Comparison of ENCODE assay signal across 8 cellular contexts in genomic region chr19:17931532-17932191, GRCh38. TPM values are rescaled to one million over a fixed set of nuclear protein-coding genes. Genes with fewer than 3 reads are reported as not detected.
DNase-seq lines count a peak whose midpoint lies in the region; ATAC-seq and TF ChIP-seq lines count a peak whose summit lies in the region.

No MANE protein-coding gene starts in this region.

- DNase-seq in IMR-90, result no peak
- no peak for DNase-seq in breast epithelium (ENCODE audit: low spot score in 2 of 2)
- no peak for DNase-seq in AML-193 (lab: John Stamatoyannopoulos, UW)
- no peak for DNase-seq in GM13976 (ENCODE audit: low spot score)
- DNase-seq in NCI-H446 (lab: John Stamatoyannopoulos, UW), result no peak

- ATAC-seq in IMR-90 (ENCODE audit: low read depth) (no peak), HG03045 (IDR thresholded peaks at IDR 0.05; ENCODE audit: unreplicated experiment) (no peak)

- H2BK5ac ChIP-seq in IMR-90 (ENCODE audit: low read depth, low read length, poor library complexity, severe bottlenecking), result no peak overlapping the region

- no peak overlapping the region; the same call in 1 of the 2 replicates for H3K4me2 ChIP-seq in IMR-90 (ENCODE audit: low read depth, low read length)

- H4K91ac ChIP-seq in IMR-90 (ENCODE audit: insufficient read depth, low read depth, low read length), result no peak overlapping the region

- H3K4ac ChIP-seq in IMR-90 (ENCODE audit: low read depth, low read length), result no peak overlapping the region

- H2AK9ac ChIP-seq in IMR-90 (replicated peaks; ENCODE audit: low read depth, low read length, poor library complexity), result peak overlapping the region; percentile 11

- H2BK15ac ChIP-seq in IMR-90 (ENCODE audit: low read depth, low read length), result no peak overlapping the region

- H3K36me3 ChIP-seq in IMR-90 (ENCODE audit: control insufficient read depth, insufficient read depth, low read length), result peaks cover 2% of the 10 kb centered on the region; the same call in 1 of the 2 replicates
- H3K36me3 ChIP-seq in breast epithelium, result no peaks in the 10 kb centered on the region
- H3K36me3 ChIP-seq in muscle layer of duodenum (ENCODE audit: control insufficient read depth in 1 of 2, insufficient read depth in 2 of 2, low read length in 2 of 2), result no peaks in the 10 kb centered on the region

- no peaks in the 10 kb centered on the region for H4K20me1 ChIP-seq in IMR-90 (ENCODE audit: insufficient read depth, low read length)

- H2AK5ac ChIP-seq in IMR-90 (ENCODE audit: low read depth, low read length), result no peak overlapping the region

- H3K27me3 ChIP-seq in IMR-90 (ENCODE audit: control insufficient read depth, insufficient read depth, low read length) (peaks cover 2% of the 10 kb centered on the region; the same call in 1 of the 2 replicates), breast epithelium (no peaks in the 10 kb centered on the region), muscle layer of duodenum (ENCODE audit: low read depth, low read length) (no peaks in the 10 kb centered on the region)

- H3K9me3 ChIP-seq in IMR-90 (ENCODE audit: control insufficient read depth, insufficient read depth, low read length) (no peaks in the 10 kb centered on the region), breast epithelium (no peaks in the 10 kb centered on the region), muscle layer of duodenum (ENCODE audit: control insufficient read depth in 1 of 2, low read length in 2 of 2) (no peaks in the 10 kb centered on the region)

- H3K23ac ChIP-seq in IMR-90 (ENCODE audit: low read depth, low read length), result peak overlapping the region; percentile 66

- no peak overlapping the region for H2BK20ac ChIP-seq in IMR-90 (ENCODE audit: low read depth, low read length)

- peak overlapping the region; percentile 84 to 100 for H4K8ac ChIP-seq in IMR-90 (ENCODE audit: low read depth in 2 of 2, low read length in 2 of 2)

- H2AFZ ChIP-seq in IMR-90 (replicated peaks; ENCODE audit: low read length, poor library complexity), result peak overlapping the region; percentile 87

- H2BK120ac ChIP-seq in IMR-90 (ENCODE audit: low read depth, low read length), result no peak overlapping the region

- peaks cover 3% of the 10 kb centered on the region; the same call in 1 of the 2 replicates for H3K4me1 ChIP-seq in IMR-90 (ENCODE audit: control insufficient read depth, insufficient read depth, low read length)
- H3K4me1 ChIP-seq in breast epithelium, result peaks cover 6 to 8% of the 10 kb centered on the region in 2 donors
- H3K4me1 ChIP-seq in muscle layer of duodenum (ENCODE audit: control insufficient read depth in 1 of 2, insufficient read depth in 2 of 2, low read length in 2 of 2), result peaks cover 0 to 16% of the 10 kb centered on the region in 2 donors

- H3K9ac ChIP-seq in IMR-90 (ENCODE audit: low read depth, low read length), result no peak overlapping the region

- H3K9me1 ChIP-seq in IMR-90 (ENCODE audit: insufficient read depth, low read length), result peaks cover 3% of the 10 kb centered on the region

- intact Hi-C loops in IMR-90 (cut with micrococcal nuclease), result loop anchor here (1.0 kb wide), 2 partner anchors 61 to 72 kb away; partner anchors contain the start of gene RPL18A
- intact Hi-C loops in breast epithelium (cut with DNase I; ENCODE audit: low total_unique reads), result loop anchor here (5.0 kb wide), 1 partner anchor 1199 kb away; no protein-coding TSS in a partner anchor

- TF ChIP-seq POLR2A in IMR-90 (IDR thresholded peaks at IDR 0.05; ENCODE audit: low read depth, low read length) (no peak), breast epithelium (IDR thresholded peaks at IDR 0.05) (no peak)

- no TSS peak for BruUV-seq in IMR-90 (replicated peaks; lab: Mats Ljungman, UMichigan)

- in situ Hi-C loops in IMR-90 (cut with MboI; ENCODE audit: low sequenced_read_pairs), result loop anchor here (25.0 kb wide), 1 partner anchor 131 kb away; no protein-coding TSS in a partner anchor
- in situ Hi-C loops in GM13976 (cut with MboI; ENCODE audit: low sequenced_read_pairs, unreplicated experiment), result loop anchor here (25.0 kb wide), 1 partner anchor 131 kb away; no protein-coding TSS in a partner anchor

- POLR2A ChIA-PET in IMR-90 (lab: Charles Lee; ENCODE audit: unreplicated experiment), result interaction anchor here (1.4 kb wide), 1 partner anchor 72 kb away, joined by 12 read pairs; the partner anchor contains the start of gene RPL18A

- H3K79me1 ChIP-seq in IMR-90 (ENCODE audit: low read depth in 1 of 2, low read length in 2 of 2), result peaks cover 0 to 25% of the 10 kb centered on the region in 2 experiments; a peak in 3 of 4 replicates

- 15% methylated on average over 4 of the region's 14 CpGs; no CpG with 5 or more reads in 1 of the 2 experiments for WGBS in IMR-90 (ENCODE audit: extremely low coverage in 2 of 2, insufficient read length in 1 of 2), 2 experiments

- H3K14ac ChIP-seq in IMR-90 (replicated peaks; ENCODE audit: low read depth, low read length), result peak overlapping the region; percentile 92; the same call in 1 of the 2 replicates

- no peak overlapping the region for H3K56ac ChIP-seq in IMR-90 (ENCODE audit: extremely low read depth, insufficient read depth, low read length)

- no peak for TF ChIP-seq CTCF in C4-2B (conservative IDR thresholded peaks at IDR 0.05)
- TF ChIP-seq CTCF in IMR-90 (conservative IDR thresholded peaks at IDR 0.05; ENCODE audit: low read depth, low read length), result no peak
- TF ChIP-seq CTCF in breast epithelium (IDR thresholded peaks at IDR 0.05), result no peak
- TF ChIP-seq CTCF in GM13976 (IDR thresholded peaks at IDR 0.05; ENCODE audit: borderline replicate concordance, control extremely low read depth, extremely low read depth, insufficient read depth, missing control alignments), result no peak

- H3K4me3 ChIP-seq in IMR-90 (ENCODE audit: insufficient read depth, low read depth, low read length) (no peak overlapping the region), breast epithelium (peak overlapping the region in 2 of 3 donors; percentile 80 to 100), muscle layer of duodenum (ENCODE audit: low read depth in 1 of 2, low read length in 2 of 2) (peak overlapping the region; percentile 91 to 94)

- H4K5ac ChIP-seq in IMR-90 (ENCODE audit: low read depth, low read length), result peak overlapping the region; percentile 55

- CTCF ChIA-PET in IMR-90 (lab: Yijun Ruan, JAX), result interaction anchor here (1.0 to 3.0 kb wide), 5 partner anchors 26 to 72 kb away, joined by 4 to 33 read pairs (median 5); partner anchors contain the start of genes RPL18A and SLC5A5

- dilution Hi-C loops in IMR-90 (cut with HindIII; ENCODE audit: low sequenced_read_pairs, unreplicated experiment), result no loop called here

- no peak for TF ChIP-seq RAD21 in IMR-90 (IDR thresholded peaks at IDR 0.05; ENCODE audit: low read length)

- no peak overlapping the region for H3K18ac ChIP-seq in IMR-90 (ENCODE audit: low read depth, low read length)

- peak overlapping the region; percentile 82; the same call in 1 of the 2 replicates for H3K27ac ChIP-seq in C4-2B
- H3K27ac ChIP-seq in IMR-90 (ENCODE audit: insufficient read depth, low read length), result no peak overlapping the region
- H3K27ac ChIP-seq in breast epithelium, result no peak overlapping the region
- no peak overlapping the region for H3K27ac ChIP-seq in muscle layer of duodenum (ENCODE audit: low read length)

TF ChIP-seq in IMR-90, 13 proteins besides CTCF, POLR2A, EP300 and RAD21:
- TF ChIP-seq RCOR1 (IDR thresholded peaks at IDR 0.05; ENCODE audit: insufficient replicate concordance, low read length), result no peak
- no peak for TF ChIP-seq CHD1 (IDR thresholded peaks at IDR 0.05; ENCODE audit: low read depth, low read length)
- no peak for TF ChIP-seq RFX5 (IDR thresholded peaks at IDR 0.05; ENCODE audit: low read depth, low read length)
- no peak for TF ChIP-seq BHLHE40 (IDR thresholded peaks at IDR 0.05; ENCODE audit: low read depth, low read length)
TF ChIP-seq in IMR-90: peak in this region for 0.

RNA-seq across cellular contexts. Expression of gene CCDC124, which starts 1.2 kb away (rescaled TPM):
- 29.4 and 30.1 TPM in 2 replicates for total RNA-seq in IMR-90 (2012; rRNA removed)
- polyA plus RNA-seq in IMR-90 (2012; rRNA removed), result 112 and 148 TPM in 2 replicates
- 180 and 202 TPM in 2 replicates for polyA plus RNA-seq in IMR-90 (2012; cell fraction: cytosol; rRNA removed)
- 123 and 144 TPM in 2 replicates for polyA plus RNA-seq in IMR-90 (2012; cell fraction: nucleus; rRNA removed; ENCODE audit: low replicate concordance)
- total RNA-seq in breast epithelium, result 10 to 100 TPM; 43.8 to 53.4 (median 47.9) TPM

RNA-seq across cellular contexts. Expression of gene KCNN1, which starts 35.2 kb away (rescaled TPM):
- total RNA-seq in IMR-90 (2012; rRNA removed) (under 0.01 TPM in 1 of 2 replicates, not detected in the other), breast epithelium (under 1 TPM in 2 of 3 donors, not detected in 1; 0.33 to 0.59 TPM)
- polyA plus RNA-seq in IMR-90 (2012; rRNA removed), result 0.09 and 0.36 TPM in 2 replicates
- polyA plus RNA-seq in IMR-90 (2012; cell fraction: cytosol; rRNA removed), result 0.02 and 0.40 TPM in 2 replicates
- 0.10 and 0.17 TPM in 2 replicates for polyA plus RNA-seq in IMR-90 (2012; cell fraction: nucleus; rRNA removed; ENCODE audit: low replicate concordance)

RNA-seq across cellular contexts. Expression of gene SLC5A5, which starts 59.9 kb away (rescaled TPM):
- total RNA-seq in IMR-90 (2012; rRNA removed) (not detected in 2 replicates), breast epithelium (not detected)
- not detected in 2 replicates for polyA plus RNA-seq in IMR-90 (2012; rRNA removed)
- polyA plus RNA-seq in IMR-90 (2012; cell fraction: cytosol; rRNA removed), result not detected in 2 replicates
- not detected in 2 replicates for polyA plus RNA-seq in IMR-90 (2012; cell fraction: nucleus; rRNA removed; ENCODE audit: low replicate concordance)
